16 cellular contexts compared by ENCODE assay signal in the genomic region with DNA sequence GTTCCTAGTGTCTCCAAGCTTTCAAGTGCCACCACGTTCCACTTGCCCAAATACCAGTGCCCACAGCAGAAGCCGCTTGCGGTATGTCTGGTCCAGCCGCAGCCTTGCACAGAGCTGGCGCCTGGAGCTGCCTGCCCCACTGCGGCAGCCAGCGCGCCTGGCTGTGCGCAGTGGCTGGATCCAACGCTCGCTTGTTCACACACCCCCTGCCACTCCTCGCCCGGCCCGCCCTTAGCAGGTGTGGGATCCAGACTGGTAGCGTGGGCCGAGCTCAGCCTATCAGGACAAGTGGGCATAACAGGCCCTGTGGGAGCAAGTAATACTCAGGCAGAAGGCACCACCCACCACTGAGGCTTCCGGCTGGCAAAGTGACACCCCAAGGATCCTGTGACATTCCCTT.
DNase-seq lines count a peak whose midpoint lies in the region; ATAC-seq and TF ChIP-seq lines count a peak whose summit lies in the region.
"Had no signal": no experiment of that assay in that cellular context is flagged by ENCODE, and none has a peak within 500 bp of the region (broad histone marks: within the 10 kb centered on the region; RNA-seq: fewer than 3 reads in every experiment).

No MANE protein-coding gene starts in this region.

- H2AK5ac ChIP-seq in neuronal stem cell (ENCODE audit: low read depth, low read length): no peak overlapping the region

- no peak overlapping the region for H4K91ac ChIP-seq in neuronal stem cell (ENCODE audit: low read depth, low read length, poor library complexity)

- no peak for TF ChIP-seq CTCF in upper lobe of right lung (IDR thresholded peaks at IDR 0.05)
- TF ChIP-seq CTCF in activated CD8-positive, alpha-beta T cell treated with anti-CD3 and anti-CD28 coated beads for 36 hours (IDR thresholded peaks at IDR 0.05): no peak

- POLR2A ChIA-PET in activated CD8-positive, alpha-beta T cell treated with anti-CD3 and anti-CD28 coated beads for 36 hours (lab: Charles Lee): no interaction called here

- peak overlapping the region; percentile 64 for H3K18ac ChIP-seq in neuronal stem cell (ENCODE audit: low read length)

- H2BK120ac ChIP-seq in neuronal stem cell (ENCODE audit: low read depth, low read length): no peak overlapping the region

- no peaks in the 10 kb centered on the region for H3K4me1 Mint-ChIP-seq in stimulated activated naive CD8-positive, alpha-beta T cell treated with anti-CD3 and anti-CD28 coated beads, Interleukin-15, amount 100 ng/mL, for 72 hours
- H3K4me1 Mint-ChIP-seq in activated CD8-positive, alpha-beta T cell treated with anti-CD3 and anti-CD28 coated beads for 36 hours (ENCODE audit: low read depth): no peaks in the 10 kb centered on the region
- H3K4me1 Mint-ChIP-seq: CD4-positive, alpha-beta memory T cell had no signal

- H3K36me3 Mint-ChIP-seq in activated CD8-positive, alpha-beta T cell treated with anti-CD3 and anti-CD28 coated beads for 36 hours (ENCODE audit: low read depth): no peaks in the 10 kb centered on the region
- H3K36me3 Mint-ChIP-seq: CD4-positive, alpha-beta memory T cell had no signal

- no peak overlapping the region for H3K9ac ChIP-seq in neuronal stem cell (ENCODE audit: low read depth, low read length, poor library complexity)

- no peak overlapping the region for H3K27ac Mint-ChIP-seq in stimulated activated naive CD8-positive, alpha-beta T cell treated with anti-CD3 and anti-CD28 coated beads, Interleukin-15, amount 100 ng/mL, for 72 hours
- no peak overlapping the region for H3K27ac Mint-ChIP-seq in activated CD8-positive, alpha-beta T cell treated with anti-CD3 and anti-CD28 coated beads for 36 hours
- H3K27ac Mint-ChIP-seq: CD4-positive, alpha-beta memory T cell; HFFc6 had no signal

- H3K27me3 Mint-ChIP-seq in stimulated activated naive CD8-positive, alpha-beta T cell treated with anti-CD3 and anti-CD28 coated beads, Interleukin-15, amount 100 ng/mL, for 72 hours: peaks cover 15% of the 10 kb centered on the region
- H3K27me3 Mint-ChIP-seq in activated CD8-positive, alpha-beta T cell treated with anti-CD3 and anti-CD28 coated beads for 36 hours: peaks cover 4% of the 10 kb centered on the region

- no peaks in the 10 kb centered on the region for H3K27me3 ChIP-seq in neuronal stem cell (ENCODE audit: control insufficient read depth in 3 of 3, insufficient read depth in 3 of 3, low read depth in 1 of 3, low read length in 3 of 3)
- no peaks in the 10 kb centered on the region for H3K27me3 ChIP-seq in upper lobe of right lung

- CTCF ChIA-PET in activated CD8-positive, alpha-beta T cell treated with anti-CD3 and anti-CD28 coated beads for 36 hours (lab: Charles Lee): no interaction called here

- no peak overlapping the region for H3K4me2 ChIP-seq in neuronal stem cell (ENCODE audit: insufficient read depth, low read length, poor library complexity, severe bottlenecking)

- H3K36me3 ChIP-seq in neuronal stem cell (replicated peaks in 1 of 2; ENCODE audit: control insufficient read depth in 2 of 2, insufficient read depth in 2 of 2, low read length in 2 of 2) (no peaks in the 10 kb centered on the region), upper lobe of right lung (no peaks in the 10 kb centered on the region)
- H3K36me3 ChIP-seq: HAP-1 had no signal

- no peak overlapping the region for H3K4ac ChIP-seq in neuronal stem cell (ENCODE audit: low read length)

- no peaks in the 10 kb centered on the region for H3K9me3 Mint-ChIP-seq in stimulated activated naive CD8-positive, alpha-beta T cell treated with anti-CD3 and anti-CD28 coated beads, Interleukin-15, amount 100 ng/mL, for 72 hours
- H3K9me3 Mint-ChIP-seq in activated CD8-positive, alpha-beta T cell treated with anti-CD3 and anti-CD28 coated beads for 36 hours: no peaks in the 10 kb centered on the region
- H3K9me3 Mint-ChIP-seq: CD4-positive, alpha-beta memory T cell had no signal

- H2BK12ac ChIP-seq in neuronal stem cell (ENCODE audit: low read length): no peak overlapping the region

- no peak overlapping the region for H4K8ac ChIP-seq in neuronal stem cell (ENCODE audit: low read depth, low read length)

- no peak overlapping the region for H2AFZ ChIP-seq in neuronal stem cell (ENCODE audit: low read length)

- no peak for DNase-seq in stimulated activated naive CD8-positive, alpha-beta T cell treated with anti-CD3 and anti-CD28 coated beads, Interleukin-15, amount 100 ng/mL, for 72 hours
- DNase-seq in stimulated activated naive CD8-positive, alpha-beta T cell treated with anti-CD3 and anti-CD28 coated beads, Interleukin-15, Interleukin-2, amounts not matched to agents 100 U/mL and 50 U/mL, for 24 hours: no peak
- DNase-seq in neuronal stem cell (ENCODE audit: low spot score) (no peak), upper lobe of right lung (peak; percentile 36), dermis blood vessel endothelial cell (no peak)
- DNase-seq in activated CD8-positive, alpha-beta T cell treated with anti-CD3 and anti-CD28 coated beads for 36 hours: no peak
- DNase-seq: C1 segment of cervical spinal cord; Calu3; CD4-positive, alpha-beta memory T cell; COR-L47; DMS53; DMS79 treated with DMSO at 0.1 percent for 48 hours; GF-D8; GOT3; HFFc6 had no signal

- no peak overlapping the region for H3K14ac ChIP-seq in neuronal stem cell (ENCODE audit: low read length)

- intact Hi-C loops in upper lobe of right lung (cut with DNase I): no loop called here
- intact Hi-C loops in activated CD8-positive, alpha-beta T cell treated with anti-CD3 and anti-CD28 coated beads for 36 hours (cut with micrococcal nuclease): no loop called here

- no peaks in the 10 kb centered on the region for H3K4me1 ChIP-seq in neuronal stem cell (ENCODE audit: control insufficient read depth in 2 of 2, insufficient read depth in 1 of 2, low read depth in 1 of 2, low read length in 2 of 2)
- H3K4me1 ChIP-seq in upper lobe of right lung: no peaks in the 10 kb centered on the region
- H3K4me1 ChIP-seq: HAP-1 had no signal

- no peak overlapping the region for H3K4me3 Mint-ChIP-seq in stimulated activated naive CD8-positive, alpha-beta T cell treated with anti-CD3 and anti-CD28 coated beads, Interleukin-15, amount 100 ng/mL, for 72 hours
- H3K4me3 Mint-ChIP-seq in activated CD8-positive, alpha-beta T cell treated with anti-CD3 and anti-CD28 coated beads for 36 hours: no peak overlapping the region
- H3K4me3 Mint-ChIP-seq: CD4-positive, alpha-beta memory T cell; HFFc6 had no signal

- no CpG with 5 or more reads among the region's 17 CpGs for WGBS in neuronal stem cell (ENCODE audit: extremely low coverage in 2 of 2, insufficient read length in 2 of 2, insufficient replicate concordance in 1 of 2), 2 donors

- H3K79me1 ChIP-seq in neuronal stem cell (ENCODE audit: low read depth, low read length): peaks cover 3% of the 10 kb centered on the region

- H3K9me3 ChIP-seq in neuronal stem cell (replicated peaks in 1 of 2; ENCODE audit: control insufficient read depth in 2 of 2, insufficient read depth in 1 of 2, low read depth in 1 of 2, low read length in 2 of 2) (peaks cover 0 to 2% of the 10 kb centered on the region in 2 donors), upper lobe of right lung (no peaks in the 10 kb centered on the region)
- H3K9me3 ChIP-seq: HAP-1 had no signal

- H2BK15ac ChIP-seq in neuronal stem cell (ENCODE audit: low read length): no peak overlapping the region

- H3K27ac ChIP-seq in neuronal stem cell (replicated peaks; ENCODE audit: low read length): no peak overlapping the region
- H3K27ac ChIP-seq in upper lobe of right lung: no peak overlapping the region

- ATAC-seq in stimulated activated naive CD8-positive, alpha-beta T cell treated with anti-CD3 and anti-CD28 coated beads, Interleukin-15, amount 100 ng/mL, for 72 hours: peak; percentile 43
- no peak for ATAC-seq in stimulated activated naive CD8-positive, alpha-beta T cell treated with anti-CD3 and anti-CD28 coated beads, Interleukin-15, Interleukin-2, amounts not matched to agents 100 U/mL and 50 U/mL, for 24 hours
- peak; percentile 20 for ATAC-seq in upper lobe of right lung
- no peak for ATAC-seq in activated CD8-positive, alpha-beta T cell treated with anti-CD3 and anti-CD28 coated beads for 36 hours

- no peak overlapping the region for H3K23ac ChIP-seq in neuronal stem cell (ENCODE audit: low read depth, low read length, poor library complexity)

- H3K4me3 ChIP-seq in neuronal stem cell (ENCODE audit: low read length in 2 of 2) (no peak overlapping the region), upper lobe of right lung (no peak overlapping the region)
- H3K4me3 ChIP-seq: HAP-1 had no signal

- peak overlapping the region; percentile 53 for H2BK5ac ChIP-seq in neuronal stem cell (ENCODE audit: low read length)

Comparison
In these comparisons a context has a peak if more than half of its experiments do, and no peak if none do; other contexts are left out.
1. ATAC-seq: peak in stimulated activated naive CD8-positive, alpha-beta T cell treated with anti-CD3 and anti-CD28 coated beads, Interleukin-15, amount 100 ng/mL, for 72 hours (single experiment) and upper lobe of right lung (single experiment); none in stimulated activated naive CD8-positive, alpha-beta T cell treated with anti-CD3 and anti-CD28 coated beads, Interleukin-15, Interleukin-2, amounts not matched to agents 100 U/mL and 50 U/mL, for 24 hours (single experiment) and activated CD8-positive, alpha-beta T cell treated with anti-CD3 and anti-CD28 coated beads for 36 hours (single experiment).